ENCODE assay signal across 8 cellular contexts in genomic region chr6:136921521-136921935, GRCh38. TPM values are rescaled to one million over a fixed set of nuclear protein-coding genes. Genes with fewer than 3 reads are reported as not detected.
DNase-seq lines count a peak whose midpoint lies in the region; ATAC-seq and TF ChIP-seq lines count a peak whose summit lies in the region.
"Had no signal": no experiment of that assay in that cellular context is flagged by ENCODE, and none has a peak within 500 bp of the region (broad histone marks: within the 10 kb centered on the region; RNA-seq: fewer than 3 reads in every experiment).

No MANE protein-coding gene starts in this region.

- intact Hi-C loops in right lobe of liver (cut with DNase I) (no loop called here), thyroid gland (cut with DNase I) (no loop called here)

- POLR2A ChIA-PET in GM10248 (lab: Yijun Ruan, JAX): no interaction called here

- peak overlapping the region; percentile 24 to 33 (median 25) for H3K4me3 ChIP-seq in right lobe of liver
- H3K4me3 ChIP-seq in thyroid gland (replicated peaks in 1 of 3): peak overlapping the region; percentile 29 to 39 (median 35)

- peak; percentile 38 to 45 (median 40) for ATAC-seq in right lobe of liver
- no peak for ATAC-seq in GM18907 (IDR thresholded peaks at IDR 0.05; ENCODE audit: unreplicated experiment)

- no peak for TF ChIP-seq CTCF in GM10248 (IDR thresholded peaks at IDR 0.05; ENCODE audit: control extremely low read depth, extremely low read depth, low read depth, missing control alignments)
- TF ChIP-seq CTCF in right lobe of liver (IDR thresholded peaks at IDR 0.05): no peak
- TF ChIP-seq CTCF in thyroid gland (IDR thresholded peaks at IDR 0.05): no peak

- WGBS in right lobe of liver (ENCODE audit: insufficient coverage, low coverage, low lambda C conversion rate, missing lambda C conversion rate): 0% methylated on average over 12 of the region's 47 CpGs
- 1% methylated on average over 23 to 29 of the region's 47 CpGs for WGBS in thyroid gland, 2 donors

- H3K9me3 ChIP-seq in right lobe of liver (no peaks in the 10 kb centered on the region), thyroid gland (no peaks in the 10 kb centered on the region)

- CTCF ChIA-PET in GM10248 (lab: Yijun Ruan, JAX): interaction anchor here (1.3 to 2.4 kb wide), 5 partner anchors 12 to 277 kb away, joined by 3 to 10 read pairs (median 3); partner anchors contain the start of gene MAP3K5

- H3K36me3 ChIP-seq in right lobe of liver (no peaks in the 10 kb centered on the region), thyroid gland (no peaks in the 10 kb centered on the region)

- H3K4me1 ChIP-seq in right lobe of liver (peaks cover 0 to 27% (median 10%) of the 10 kb centered on the region in 4 donors), thyroid gland (peaks cover 32 to 33% of the 10 kb centered on the region in 2 donors)

- in situ Hi-C loops in T47D (cut with HindIII; ENCODE audit: low pct_unique_long_range_greater_than_20kb, low sequenced_read_pairs): no loop called here

- no peak for TF ChIP-seq POLR2A in right lobe of liver (IDR thresholded peaks at IDR 0.05)
- no peak for TF ChIP-seq POLR2A in thyroid gland (IDR thresholded peaks at IDR 0.05)

- DNase-seq in GM10248 (ENCODE audit: extremely low spot score): peak; percentile 40
- peak; percentile 43 for DNase-seq in LoVo (ENCODE audit: low spot score)
- peak; percentile 2 to 28 for DNase-seq in T47D (ENCODE audit: low read depth in 1 of 2, low spot score in 1 of 2)
- peak in 1 of 3 donors; percentile 18 for DNase-seq in right lobe of liver
- no peak for DNase-seq in thyroid gland
- DNase-seq in inferior parietal cortex (ENCODE audit: extremely low spot score): no peak

- H3K27ac ChIP-seq in right lobe of liver: no peak overlapping the region
- H3K27ac ChIP-seq in thyroid gland: no peak overlapping the region

- peaks cover 11 to 20% of the 10 kb centered on the region in 2 donors for H3K27me3 ChIP-seq in right lobe of liver
- peaks cover 11% of the 10 kb centered on the region for H3K27me3 ChIP-seq in thyroid gland

RNA-seq across cellular contexts. Expression of gene SLC35D3, which starts 0.6 kb away (rescaled TPM):
- total RNA-seq in right lobe of liver (not detected), thyroid gland (not detected)
- total RNA-seq: T-helper 2 cell treated with Interferon-gamma antibody and Interleukin-4, amounts not matched to agents 100 ng/mL and 5 ng/mL, for 36 hours had no signal

Comparison
In these comparisons a context has a peak if more than half of its experiments do, and no peak if none do; other contexts are left out.
1. DNase-seq: peak in GM10248 (single experiment), LoVo (single experiment) and T47D (2 of 2); none in thyroid gland (0 of 2) and inferior parietal cortex (single experiment).